ENCODE assay signal across 8 cellular contexts in the genomic region with DNA sequence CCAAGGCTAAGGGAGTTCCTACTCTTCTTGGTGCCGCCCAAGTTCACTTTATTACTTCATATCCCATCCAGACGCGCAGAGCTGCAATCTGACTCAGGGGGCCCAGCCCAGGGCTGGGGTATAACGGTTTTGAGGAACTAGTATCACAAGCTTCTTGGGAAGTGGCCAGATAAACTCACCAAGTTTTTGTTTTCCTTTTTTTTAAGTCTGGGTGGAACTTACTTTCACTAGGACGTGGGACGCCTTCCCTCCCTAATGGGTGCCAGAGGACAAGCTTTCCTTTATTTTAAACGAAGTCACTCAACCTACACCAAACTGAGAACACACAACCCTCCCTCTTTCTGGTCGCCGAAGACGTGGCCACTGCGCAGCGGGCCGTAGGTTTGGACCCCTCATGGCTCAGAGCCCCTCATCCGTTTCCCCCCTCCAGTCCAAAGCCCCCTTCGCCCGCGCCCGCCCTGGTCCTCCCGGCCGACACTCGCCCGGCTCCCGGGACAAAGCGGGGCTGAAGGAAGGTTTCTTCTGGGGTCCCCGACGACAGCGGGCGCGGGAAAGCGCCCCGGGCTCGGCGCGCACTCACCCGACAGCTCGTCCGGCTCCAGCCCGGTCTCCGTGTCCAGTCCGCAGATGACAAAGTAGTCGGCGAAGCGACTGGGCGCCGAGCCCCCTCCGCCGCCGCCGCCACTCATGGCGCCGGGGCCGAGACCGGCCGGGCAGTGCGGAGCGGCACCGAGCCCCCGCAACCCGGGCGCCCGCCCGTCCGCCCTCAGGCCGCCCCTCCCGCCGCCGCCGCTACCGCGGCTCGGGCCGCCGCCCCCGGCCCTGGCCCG. TPM values are rescaled to one million over a fixed set of nuclear protein-coding genes. Genes with fewer than 3 reads are reported as not detected.
A peak's percentile ranks its signal among the peaks of the same experiment; 100 is the strongest.
DNase-seq lines count a peak whose midpoint lies in the region; ATAC-seq lines count a peak whose summit lies in the region.

No MANE protein-coding gene starts in this region.

- H3K27ac ChIP-seq in caudate nucleus (ENCODE audit: low read depth, low read length), result peak overlapping the region; percentile 90
- H3K27ac ChIP-seq in skeletal muscle tissue (ENCODE audit: low read depth, low read length), result peak overlapping the region; percentile 86

- H3K4me3 ChIP-seq in skeletal muscle tissue (ENCODE audit: low read length in 3 of 3), result peak overlapping the region; percentile 82 to 94 (median 82)

- H3K9ac ChIP-seq in skeletal muscle tissue (ENCODE audit: low read depth in 1 of 3, low read length in 3 of 3), result peak overlapping the region; percentile 78 to 95 (median 86)

- H3K4me1 ChIP-seq in skeletal muscle tissue (ENCODE audit: control insufficient read depth in 3 of 3, insufficient read depth in 3 of 3, low read length in 3 of 3), result peaks cover 10 to 26% (median 11%) of the 10 kb centered on the region in 3 donors

- DNase-seq in C1 segment of cervical spinal cord (lab: John Stamatoyannopoulos, UW), result peak in 12 of 14 donors; percentile 14 to 74 (median 64)
- DNase-seq in HS-27A (ENCODE audit: low read depth), result peak; percentile 55
- peak; percentile 11 for DNase-seq in T1000 (lab: John Stamatoyannopoulos, UW)
- peak in 40 of 61 donors; percentile 4 to 70 (median 40) for DNase-seq in caudate nucleus (lab: John Stamatoyannopoulos, UW)
- peak; percentile 62 for DNase-seq in islet precursor cell
- DNase-seq in activated gamma-delta T cell (lab: John Stamatoyannopoulos, UW), result no peak

- peak; percentile 10 for ATAC-seq in GM19455 (IDR thresholded peaks at IDR 0.05; ENCODE audit: unreplicated experiment)

- no peaks in the 10 kb centered on the region for H3K36me3 ChIP-seq in skeletal muscle tissue (ENCODE audit: control insufficient read depth in 3 of 3, insufficient read depth in 3 of 3, low read length in 3 of 3)

- no peaks in the 10 kb centered on the region for H3K27me3 ChIP-seq in skeletal muscle tissue (ENCODE audit: control insufficient read depth in 3 of 3, insufficient read depth in 3 of 3, low read length in 3 of 3)

- no peaks in the 10 kb centered on the region for H3K9me3 ChIP-seq in skeletal muscle tissue (ENCODE audit: control insufficient read depth in 3 of 3, low read length in 3 of 3)

RNA-seq across cellular contexts. Expression of a gene that starts 0.6 kb away (rescaled TPM):
- total RNA-seq in skeletal muscle tissue, result 118 TPM

RNA-seq across cellular contexts. Expression of a gene that starts 49.8 kb away (rescaled TPM):
- 23.0 TPM for total RNA-seq in skeletal muscle tissue
